ENCODE assay signal across 1 cellular context in genomic region chr2:212384027-212384426, GRCh38.
TF ChIP-seq lines count a peak whose summit lies in the region.

No MANE protein-coding gene starts in this region.

TF ChIP-seq in GM23338, 12 proteins besides CTCF, POLR2A, EP300 and RAD21 (continued from another document):
- TF ChIP-seq ZNF462 (CRISPR knock-in tag; IDR thresholded peaks at IDR 0.05) = no peak
- TF ChIP-seq EZH2phosphoT487 (IDR thresholded peaks at IDR 0.05; ENCODE audit: unreplicated experiment) = no peak
- no peak for TF ChIP-seq NANOG (IDR thresholded peaks at IDR 0.05; ENCODE audit: borderline replicate concordance)
- TF ChIP-seq STAT1 (IDR thresholded peaks at IDR 0.05; ENCODE audit: unreplicated experiment) = no peak
TF ChIP-seq in GM23338: peak in this region for 0.
